ENCODE assay signal across 15 cellular contexts in the genomic region with DNA sequence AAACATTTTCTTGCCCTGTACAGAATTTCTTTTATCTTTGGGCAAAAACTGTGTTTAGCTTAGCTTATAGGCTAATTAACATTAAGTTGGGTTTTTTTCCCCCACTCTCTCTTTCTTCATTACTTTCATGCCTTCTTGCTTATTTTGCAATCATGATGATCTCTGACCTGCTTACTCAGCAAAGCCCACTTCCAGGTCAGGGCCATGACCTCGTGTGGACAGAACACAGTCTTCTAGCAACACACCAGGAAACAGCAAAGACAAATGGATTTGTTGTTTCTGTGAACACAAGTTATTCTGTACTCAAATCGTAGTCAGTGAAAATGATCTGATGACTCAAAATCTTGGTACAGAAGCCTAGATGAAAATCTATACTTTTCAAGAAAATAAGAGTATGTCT.
DNase-seq lines count a peak whose midpoint lies in the region; ATAC-seq, FAIRE-seq and TF ChIP-seq lines count a peak whose summit lies in the region.
"Had no signal": no experiment of that assay in that cellular context is flagged by ENCODE, and none has a peak within 500 bp of the region (broad histone marks: within the 10 kb centered on the region; RNA-seq: fewer than 3 reads in every experiment).

No MANE protein-coding gene starts in this region.

- H3K36me3 ChIP-seq in K562 (ENCODE audit: control insufficient read depth, insufficient read depth, low read length) (no peaks in the 10 kb centered on the region), liver (ENCODE audit: control insufficient read depth in 4 of 4, insufficient read depth in 3 of 4, low read depth in 1 of 4, low read length in 3 of 4) (no peaks in the 10 kb centered on the region), aorta (ENCODE audit: control insufficient read depth in 1 of 2, insufficient read depth in 2 of 2, low read length in 1 of 2) (no peaks in the 10 kb centered on the region)

- H3K27me3 ChIP-seq in K562 (ENCODE audit: control insufficient read depth in 2 of 2, insufficient read depth in 2 of 2, low read length in 2 of 2) (no peaks in the 10 kb centered on the region), liver (ENCODE audit: control insufficient read depth in 4 of 4, insufficient read depth in 4 of 4, low read length in 3 of 4) (no peaks in the 10 kb centered on the region), aorta (ENCODE audit: control insufficient read depth in 1 of 2, insufficient read depth in 2 of 2, low read length in 1 of 2) (no peaks in the 10 kb centered on the region)
- H3K27me3 ChIP-seq: foreskin keratinocyte had no signal

- H2AFZ ChIP-seq in K562 (ENCODE audit: low read depth, low read length) = peak overlapping the region; percentile 22

- no TSS peak for BruUV-seq in K562 (replicated peaks; lab: Mats Ljungman, UMichigan)

- peak; percentile 80 for ATAC-seq in K562
- no peak for ATAC-seq in left colon
- no peak for ATAC-seq in aorta (ENCODE audit: low FRiP score)
- ATAC-seq: foreskin keratinocyte; stimulated activated naive CD8-positive, alpha-beta T cell treated with anti-CD3 and anti-CD28 coated beads, Interleukin-15, amount 100 ng/mL, for 72 hours had no signal

- FAIRE-seq in K562 (lab: Jason Lieb, UNC) = peak; percentile 94
- FAIRE-seq: G401.6 had no signal

- TF ChIP-seq CTCF in K562 (IDR thresholded peaks at IDR 0.05 in 2 of 3, conservative IDR thresholded peaks at IDR 0.05 in 1 of 3; ENCODE audit: insufficient read depth in 2 of 3, low read depth in 1 of 3, low read length in 3 of 3) = no peak
- TF ChIP-seq CTCF in liver (IDR thresholded peaks at IDR 0.05; ENCODE audit: low read depth, low read length, missing input control) = no peak

- H3K4me2 ChIP-seq in K562 (ENCODE audit: insufficient read depth, low read length) = peak overlapping the region; percentile 10; the same call in 1 of the 2 replicates

- H3K9me3 ChIP-seq in K562 (replicated peaks; ENCODE audit: control insufficient read depth, insufficient read depth, low read depth, low read length) = no peaks in the 10 kb centered on the region
- H3K9me3 ChIP-seq in liver (ENCODE audit: control insufficient read depth in 4 of 4, low read length in 3 of 4) = no peaks in the 10 kb centered on the region
- H3K9me3 ChIP-seq in aorta (ENCODE audit: control insufficient read depth, low read length) = no peaks in the 10 kb centered on the region

- no peak for TF ChIP-seq POLR2A in K562 (conservative IDR thresholded peaks at IDR 0.05)

- WGBS in K562 (ENCODE audit: insufficient coverage, low coverage, missing lambda C conversion rate) = 0% methylated on average over 2 of the region's 2 CpGs
- WGBS in liver = 15% methylated on average over 2 of the region's 2 CpGs
- WGBS in aorta, 2 donors = 69 to 72% methylated on average over 2 of the region's 2 CpGs

- intact Hi-C loops in K562 (cut with micrococcal nuclease) = no loop called here
- intact Hi-C loops in left colon (cut with DNase I, micrococcal nuclease) = no loop called here
- intact Hi-C loops in aorta (cut with DNase I) = no loop called here

- H3K79me2 ChIP-seq in K562 (ENCODE audit: control insufficient read depth, insufficient read depth, low read length) = no peaks in the 10 kb centered on the region

- H3K4me1 ChIP-seq in K562 (replicated peaks in 1 of 2; ENCODE audit: control insufficient read depth in 2 of 2, insufficient read depth in 2 of 2, low read length in 2 of 2) (peaks cover 0 to 7% of the 10 kb centered on the region in 2 experiments; a peak in 3 of 5 replicates), liver (ENCODE audit: control insufficient read depth in 4 of 4, insufficient read depth in 4 of 4, low read length in 3 of 4) (peaks cover 5 to 37% (median 23%) of the 10 kb centered on the region in 4 donors), aorta (ENCODE audit: control insufficient read depth in 1 of 2, insufficient read depth in 2 of 2, low read length in 2 of 2) (peaks cover 0 to 2% of the 10 kb centered on the region in 2 donors)
- H3K4me1 ChIP-seq: foreskin keratinocyte had no signal

- in situ Hi-C loops in K562 (cut with MboI) = no loop called here

- no peaks in the 10 kb centered on the region for H4K20me1 ChIP-seq in K562 (replicated peaks; ENCODE audit: control insufficient read depth, insufficient read depth, low read length)

- POLR2A ChIA-PET in K562 (lab: Yijun Ruan, JAX) = interaction anchor here (1.4 kb wide), 1 partner anchor 9 kb away, joined by 4 read pairs; no protein-coding TSS in a partner anchor

- TF ChIP-seq RAD21 in K562 (CRISPR knock-in tag; conservative IDR thresholded peaks at IDR 0.05 in 1 of 2, IDR thresholded peaks at IDR 0.05 in 1 of 2) = no peak
- TF ChIP-seq RAD21 in liver (IDR thresholded peaks at IDR 0.05) = peak; percentile 50 to 66

- CTCF ChIA-PET in K562 (lab: Yijun Ruan, JAX; ENCODE audit: low intra/inter-chr PET ratio) = no interaction called here

- H3K4me3 ChIP-seq in K562 (no peak overlapping the region), liver (ENCODE audit: low read depth in 1 of 3, low read length in 3 of 3) (no peak overlapping the region), aorta (ENCODE audit: low read length in 2 of 2) (no peak overlapping the region)

- H3K27ac ChIP-seq in K562 (ENCODE audit: extremely low read depth, low read depth, low read length) (no peak overlapping the region), liver (ENCODE audit: low read depth in 1 of 2, low read length in 2 of 2) (peak overlapping the region; percentile 48 to 52), aorta (ENCODE audit: low read depth in 1 of 2, low read length in 2 of 2) (no peak overlapping the region)
- H3K27ac ChIP-seq: foreskin keratinocyte had no signal

- H3K9me1 ChIP-seq in K562 (ENCODE audit: control insufficient read depth, insufficient read depth, low read length) = no peaks in the 10 kb centered on the region

- H3K9ac ChIP-seq in K562 (ENCODE audit: insufficient read depth in 1 of 2, low read depth in 2 of 2, low read length in 2 of 2) (no peak overlapping the region), liver (ENCODE audit: low read depth in 1 of 2, low read length in 2 of 2) (no peak overlapping the region)

- TF ChIP-seq EP300 in K562 (IDR thresholded peaks at IDR 0.05; ENCODE audit: low read length) = peak; percentile 22; the same call in 1 of the 2 replicates

- DNase-seq in MV-4-11 (lab: John Stamatoyannopoulos, UW) (peak; percentile 53), K562 (ENCODE audit: extremely low read depth in 1 of 4, low spot score in 3 of 4) (peak in 2 of 4 experiments; percentile 21 to 71), superior temporal gyrus (ENCODE audit: extremely low spot score) (peak; percentile 55), left colon (no peak), aorta (no peak), NCI-H526 (lab: John Stamatoyannopoulos, UW) (no peak)
- DNase-seq: activated CD4-positive, CD25-positive, alpha-beta regulatory T cell treated with anti-CD3 and anti-CD28 coated beads, Interleukin-2, amount 50 U/mL, for 72 hours; activated T-cell treated with anti-CD3 and anti-CD28 coated beads, Interleukin-2, amount 50 U/mL, for 1 hour; CD4-positive, alpha-beta memory T cell; foreskin keratinocyte; GOT3; NCI-H1092 treated with DMSO at 0.1 percent for 48 hours; stimulated activated naive CD8-positive, alpha-beta T cell treated with anti-CD3 and anti-CD28 coated beads, Interleukin-15, amount 100 ng/mL, for 72 hours had no signal

TF ChIP-seq in K562, 482 proteins besides CTCF, POLR2A, EP300 and RAD21 (continues in another document):
- TF ChIP-seq ARID1B (IDR thresholded peaks at IDR 0.05) = peak; percentile 48; the same call in 1 of the 2 replicates
- peak; percentile 91 for TF ChIP-seq MAFG (tag; conservative IDR thresholded peaks at IDR 0.05)
- TF ChIP-seq, protein P1, sequence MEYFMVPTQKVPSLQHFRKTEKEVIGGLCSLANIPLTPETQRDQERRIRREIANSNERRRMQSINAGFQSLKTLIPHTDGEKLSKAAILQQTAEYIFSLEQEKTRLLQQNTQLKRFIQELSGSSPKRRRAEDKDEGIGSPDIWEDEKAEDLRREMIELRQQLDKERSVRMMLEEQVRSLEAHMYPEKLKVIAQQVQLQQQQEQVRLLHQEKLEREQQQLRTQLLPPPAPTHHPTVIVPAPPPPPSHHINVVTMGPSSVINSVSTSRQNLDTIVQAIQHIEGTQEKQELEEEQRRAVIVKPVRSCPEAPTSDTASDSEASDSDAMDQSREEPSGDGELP (CRISPR knock-in tag; IDR thresholded peaks at IDR 0.05; ENCODE audit: borderline replicate concordance) = no peak
- TF ChIP-seq NCOR1 (IDR thresholded peaks at IDR 0.05) = peak; percentile 17; the same call in 1 of the 2 replicates
- no peak for TF ChIP-seq ZNF431 (CRISPR knock-in tag; IDR thresholded peaks at IDR 0.05)

TF ChIP-seq in liver, 16 proteins besides CTCF, POLR2A, EP300 and RAD21 (continues in another document):
- TF ChIP-seq, protein P2, sequence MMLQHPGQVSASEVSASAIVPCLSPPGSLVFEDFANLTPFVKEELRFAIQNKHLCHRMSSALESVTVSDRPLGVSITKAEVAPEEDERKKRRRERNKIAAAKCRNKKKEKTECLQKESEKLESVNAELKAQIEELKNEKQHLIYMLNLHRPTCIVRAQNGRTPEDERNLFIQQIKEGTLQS (IDR thresholded peaks at IDR 0.05) = peak; percentile 51
- TF ChIP-seq FOXA1 (IDR thresholded peaks at IDR 0.05) (peak; percentile 56), JUND (IDR thresholded peaks at IDR 0.05) (peak; percentile 78 to 90), TAF1 (conservative IDR thresholded peaks at IDR 0.05) (no peak), NR2F2 (IDR thresholded peaks at IDR 0.05) (peak; percentile 100), FOXA2 (IDR thresholded peaks at IDR 0.05) (peak; percentile 66), EGR1 (IDR thresholded peaks at IDR 0.05; ENCODE audit: low read depth in 2 of 2) (peak in 1 of 2 donors; percentile 33), MAX (IDR thresholded peaks at IDR 0.05) (peak; percentile 67), SP1 (IDR thresholded peaks at IDR 0.05) (peak; percentile 72), RXRA (IDR thresholded peaks at IDR 0.05) (peak; percentile 90 to 92), HNF4G (IDR thresholded peaks at IDR 0.05) (peak; percentile 42), HNF4A (conservative IDR thresholded peaks at IDR 0.05) (peak; percentile 82 to 86)

Comparison
In these comparisons a context has a peak if more than half of its experiments do, and no peak if none do; other contexts are left out.
1. DNase-seq: peak in MV-4-11 (single experiment) and superior temporal gyrus (single experiment); none in left colon (0 of 2), aorta (0 of 2) and NCI-H526 (0 of 2).
2. H3K27ac ChIP-seq: peak in liver (2 of 2); none in K562 (single experiment) and aorta (0 of 2).